ENCODE assay signal across 8 cellular contexts in genomic region chr9:12464910-12465512, GRCh38.
DNase-seq lines count a peak whose midpoint lies in the region; TF ChIP-seq lines count a peak whose summit lies in the region.

No MANE protein-coding gene starts in this region.

- no peaks in the 10 kb centered on the region for H4K20me1 ChIP-seq in MM.1S (ENCODE audit: insufficient read depth, low read length)

- H3K9me3 ChIP-seq in MM.1S (replicated peaks; ENCODE audit: insufficient read depth, low read length) (no peaks in the 10 kb centered on the region), WERI-Rb-1 (ENCODE audit: severe bottlenecking) (no peaks in the 10 kb centered on the region), liver (ENCODE audit: control insufficient read depth in 4 of 4, low read length in 3 of 4) (no peaks in the 10 kb centered on the region)

- no peaks in the 10 kb centered on the region for H3K36me3 Mint-ChIP-seq in T-helper 2 cell treated with Interferon-gamma antibody and Interleukin-4, amounts not matched to agents 5 μg/mL and 100 μg/mL, for 36 hours (ENCODE audit: low read depth)

- peaks cover 7% of the 10 kb centered on the region for H3K9me3 Mint-ChIP-seq in T-helper 2 cell treated with Interferon-gamma antibody and Interleukin-4, amounts not matched to agents 5 μg/mL and 100 μg/mL, for 36 hours

- DNase-seq in EL (peak; percentile 4), MM.1S (peak; percentile 10), WERI-Rb-1 (no peak), germinal center (ENCODE audit: low spot score) (no peak), mucosa of gallbladder (ENCODE audit: low spot score) (no peak)
- DNase-seq in NK-92 treated with Interleukin-12 subunit alpha and Interleukin-12 subunit beta, amount 100 ng/mL, for 24 hours (lab: John Stamatoyannopoulos, UW): no peak
- no peak for DNase-seq in T-helper 2 cell treated with Interferon-gamma antibody and Interleukin-4, amounts not matched to agents 5 μg/mL and 100 μg/mL, for 36 hours (ENCODE audit: low spot score)

- H3K4me3 ChIP-seq in MM.1S (ENCODE audit: low read length) (no peak overlapping the region), WERI-Rb-1 (ENCODE audit: low read depth, low read length) (no peak overlapping the region), liver (ENCODE audit: low read depth in 1 of 3, low read length in 3 of 3) (no peak overlapping the region)

- H2AFZ ChIP-seq in MM.1S (ENCODE audit: low read length): no peak overlapping the region

- no peak overlapping the region for H3K27ac ChIP-seq in MM.1S (ENCODE audit: low read length)
- H3K27ac ChIP-seq in WERI-Rb-1: no peak overlapping the region
- no peak overlapping the region for H3K27ac ChIP-seq in liver (ENCODE audit: low read depth in 1 of 2, low read length in 2 of 2)

- TF ChIP-seq RAD21 in liver (IDR thresholded peaks at IDR 0.05): peak; percentile 68 to 69

- 0% methylated on average over 2 of the region's 2 CpGs for WGBS in liver

- no peak overlapping the region for H3K4me3 Mint-ChIP-seq in T-helper 2 cell treated with Interferon-gamma antibody and Interleukin-4, amounts not matched to agents 5 μg/mL and 100 μg/mL, for 36 hours

- H3K9me2 ChIP-seq in MM.1S (replicated peaks; ENCODE audit: insufficient read depth, low read length): no peaks in the 10 kb centered on the region

- H3K4me1 ChIP-seq in MM.1S (ENCODE audit: low read length) (no peaks in the 10 kb centered on the region), liver (ENCODE audit: control insufficient read depth in 4 of 4, insufficient read depth in 4 of 4, low read length in 3 of 4) (no peaks in the 10 kb centered on the region)

- no peaks in the 10 kb centered on the region for H3F3A ChIP-seq in MM.1S (ENCODE audit: insufficient read depth, low read length)

- no peaks in the 10 kb centered on the region for H3K4me1 Mint-ChIP-seq in T-helper 2 cell treated with Interferon-gamma antibody and Interleukin-4, amounts not matched to agents 5 μg/mL and 100 μg/mL, for 36 hours (ENCODE audit: low read depth)

- no peak overlapping the region for H3K27ac Mint-ChIP-seq in T-helper 2 cell treated with Interferon-gamma antibody and Interleukin-4, amounts not matched to agents 5 μg/mL and 100 μg/mL, for 36 hours

- H3K9ac ChIP-seq in MM.1S (ENCODE audit: low read length): no peak overlapping the region
- H3K9ac ChIP-seq in liver (ENCODE audit: low read depth in 1 of 2, low read length in 2 of 2): no peak overlapping the region

- TF ChIP-seq CTCF in MM.1S (IDR thresholded peaks at IDR 0.05; ENCODE audit: low read length) (peak; percentile 47), WERI-Rb-1 (IDR thresholded peaks at IDR 0.05; ENCODE audit: low read depth, low read length) (peak; percentile 47; the same call in 1 of the 2 replicates), liver (IDR thresholded peaks at IDR 0.05; ENCODE audit: low read depth, low read length, missing input control) (peak; percentile 46)

- no peaks in the 10 kb centered on the region for H3K27me3 Mint-ChIP-seq in T-helper 2 cell treated with Interferon-gamma antibody and Interleukin-4, amounts not matched to agents 5 μg/mL and 100 μg/mL, for 36 hours (ENCODE audit: low read depth)

- no peaks in the 10 kb centered on the region for H3K36me3 ChIP-seq in MM.1S (replicated peaks; ENCODE audit: insufficient read depth, low read length)
- H3K36me3 ChIP-seq in WERI-Rb-1: no peaks in the 10 kb centered on the region
- H3K36me3 ChIP-seq in liver (ENCODE audit: control insufficient read depth in 4 of 4, insufficient read depth in 3 of 4, low read depth in 1 of 4, low read length in 3 of 4): no peaks in the 10 kb centered on the region

- H3K27me3 ChIP-seq in MM.1S (replicated peaks; ENCODE audit: insufficient read depth, low read length) (no peaks in the 10 kb centered on the region), WERI-Rb-1 (ENCODE audit: insufficient read depth, low read depth, severe bottlenecking) (no peaks in the 10 kb centered on the region), liver (ENCODE audit: control insufficient read depth in 4 of 4, insufficient read depth in 4 of 4, low read length in 3 of 4) (peaks cover 0 to 3% (median 0%) of the 10 kb centered on the region in 4 donors)

- H3K79me2 ChIP-seq in MM.1S (ENCODE audit: low read length): no peaks in the 10 kb centered on the region

- no peak overlapping the region for H3K4me2 ChIP-seq in MM.1S (ENCODE audit: low read depth, low read length)

TF ChIP-seq in liver, 16 proteins besides CTCF, POLR2A, EP300 and RAD21:
- TF ChIP-seq HNF4A (conservative IDR thresholded peaks at IDR 0.05): no peak
- no peak for TF ChIP-seq ATF3 (IDR thresholded peaks at IDR 0.05)
- no peak for TF ChIP-seq EGR1 (IDR thresholded peaks at IDR 0.05; ENCODE audit: low read depth in 2 of 2)
- TF ChIP-seq SP1 (IDR thresholded peaks at IDR 0.05): no peak
- no peak for TF ChIP-seq FOXA2 (IDR thresholded peaks at IDR 0.05)
- no peak for TF ChIP-seq RXRA (IDR thresholded peaks at IDR 0.05)
- no peak for TF ChIP-seq GABPA (IDR thresholded peaks at IDR 0.05 in 1 of 2, conservative IDR thresholded peaks at IDR 0.05 in 1 of 2)
- TF ChIP-seq FOXA1 (IDR thresholded peaks at IDR 0.05): no peak
- TF ChIP-seq MAX (IDR thresholded peaks at IDR 0.05): no peak
- TF ChIP-seq ZBTB33 (IDR thresholded peaks at IDR 0.05): no peak
- no peak for TF ChIP-seq JUND (IDR thresholded peaks at IDR 0.05)
- TF ChIP-seq REST (IDR thresholded peaks at IDR 0.05): no peak
- no peak for TF ChIP-seq NR2F2 (IDR thresholded peaks at IDR 0.05)
- no peak for TF ChIP-seq HNF4G (IDR thresholded peaks at IDR 0.05)
- no peak for TF ChIP-seq YY1 (IDR thresholded peaks at IDR 0.05)
- no peak for TF ChIP-seq TAF1 (conservative IDR thresholded peaks at IDR 0.05)

Comparison
In these comparisons a context has a peak if more than half of its experiments do, and no peak if none do; other contexts are left out.
1. DNase-seq: peak in EL (single experiment) and MM.1S (single experiment); none in WERI-Rb-1 (single experiment), NK-92 treated with Interleukin-12 subunit alpha and Interleukin-12 subunit beta, amount 100 ng/mL, for 24 hours (single experiment), germinal center (single experiment), mucosa of gallbladder (single experiment) and T-helper 2 cell treated with Interferon-gamma antibody and Interleukin-4, amounts not matched to agents 5 μg/mL and 100 μg/mL, for 36 hours (single experiment).
2. Peak in every context shown above with its lines, with median percentiles within 50 percentile points of each other: CTCF ChIP-seq.